Comparison of ENCODE assay signal across 29 cellular contexts in genomic region chr10:80671847-80672246, GRCh38.
"Had no signal": no experiment of that assay in that cellular context is flagged by ENCODE, and none has a peak within 500 bp of the region (broad histone marks: within the 10 kb centered on the region; RNA-seq: fewer than 3 reads in every experiment).

No MANE protein-coding gene starts in this region.

- H3K27me3 ChIP-seq: pancreas, spleen, suprapubic skin, testis, tibial artery, transverse colon, upper lobe of right lung, vagina had no signal

- H3K27ac ChIP-seq: pancreas, psoas muscle, skin epidermis, spleen, suprapubic skin, testis, tibial artery, transverse colon, upper lobe of right lung, vagina had no signal

- FAIRE-seq: pancreas had no signal

- H3K4me3 ChIP-seq: pancreas, psoas muscle, skin epidermis, smooth muscle cell, spleen, suprapubic skin, testis, tibial artery, transverse colon, upper lobe of right lung, vagina had no signal

- H3K4me2 ChIP-seq: smooth muscle cell had no signal

- H3K9me3 ChIP-seq: pancreas, psoas muscle, spleen, suprapubic skin, testis, tibial artery, transverse colon, upper lobe of right lung, vagina had no signal

- ATAC-seq: naive thymus-derived CD8-positive, alpha-beta T cell; natural killer cell treated with Interleukin-12 subunit alpha and Interleukin-12 subunit beta and Interleukin-15 and Interleukin-18, amount 100 ng/mL, for 72 hours; pancreas; psoas muscle; right cardiac atrium; sciatic nerve; stimulated activated memory B cell treated with anti-CD40 and anti-IgM and Interleukin-4, amounts not matched to agents 10 μg/mL and 1 μg/mL and 100 μg/mL, for 72 hours; stimulated activated naive CD8-positive, alpha-beta T cell treated with anti-CD3 and anti-CD28 coated beads, Interleukin-15, amount 100 ng/mL, for 72 hours; stimulated activated naive CD8-positive, alpha-beta T cell treated with anti-CD3 and anti-CD28 coated beads, Interleukin-15, Interleukin-2, amounts not matched to agents 100 U/mL and 50 U/mL, for 24 hours; upper lobe of right lung had no signal

- H3K4me1 ChIP-seq: pancreas, psoas muscle, spleen, suprapubic skin, testis, tibial artery, transverse colon, upper lobe of right lung, vagina had no signal

- H3K36me3 ChIP-seq: pancreas, spleen, suprapubic skin, tibial artery, transverse colon, upper lobe of right lung, vagina had no signal

- DNase-seq: naive B cell; naive thymus-derived CD8-positive, alpha-beta T cell; nephron progenitor cell; occipital lobe; pancreas; posterior cingulate gyrus; psoas muscle; right cardiac atrium; spleen; stimulated activated CD4-positive, alpha-beta T cell treated with anti-CD3 and anti-CD28 coated beads, Interleukin-12 subunit alpha, Interleukin-12 subunit beta, amount 100 ng/mL, for 4 hours; stimulated activated CD4-positive, alpha-beta T cell treated with anti-CD3 and anti-CD28 coated beads, Interleukin-1b, Interleukin-23, amount 100 ng/mL, for 48 hours; stimulated activated CD4-positive, alpha-beta T cell treated with anti-CD3 and anti-CD28 coated beads, Interleukin-4, amount 100 ng/mL, for 1 hour; stimulated activated CD4-positive, alpha-beta T cell treated with anti-CD3 and anti-CD28 coated beads, Interleukin-4, amount 100 ng/mL, for 4 hours; stimulated activated CD8-positive, alpha-beta memory T cell treated with anti-CD3 and anti-CD28 coated beads, Interleukin-4, amount 100 ng/mL, for 48 hours; stimulated activated naive CD4-positive, alpha-beta T cell; stimulated activated naive CD8-positive, alpha-beta T cell treated with anti-CD3 and anti-CD28 coated beads, Interleukin-15, amount 100 ng/mL, for 72 hours; stimulated activated naive CD8-positive, alpha-beta T cell treated with anti-CD3 and anti-CD28 coated beads, Interleukin-15, Interleukin-2, amounts not matched to agents 100 U/mL and 50 U/mL, for 24 hours; substantia nigra; testis; tibial artery; transverse colon; upper lobe of right lung had no signal
